ENCODE assay signal across 15 cellular contexts in the genomic region with DNA sequence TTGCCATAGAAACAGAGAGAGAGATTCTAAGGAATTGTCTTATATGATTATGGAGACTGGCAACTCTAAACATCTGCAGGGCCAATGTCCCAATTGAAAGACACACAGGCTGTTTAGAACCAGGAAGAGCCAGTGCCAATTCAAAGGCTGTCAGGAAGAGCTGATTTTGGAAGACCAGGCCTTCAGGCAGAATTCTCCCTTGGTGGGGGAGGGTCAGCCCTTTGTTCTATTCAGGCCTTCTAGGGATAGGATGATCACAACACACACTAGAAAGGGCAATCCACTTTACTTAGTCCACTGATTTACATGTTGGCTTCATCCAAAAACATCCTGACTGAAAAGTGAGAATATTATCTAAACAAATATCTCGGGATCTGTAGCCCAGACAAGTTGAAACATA. TPM values are rescaled to one million over a fixed set of nuclear protein-coding genes. Genes with fewer than 3 reads are reported as not detected.
DNase-seq lines count a peak whose midpoint lies in the region; ATAC-seq and TF ChIP-seq lines count a peak whose summit lies in the region.
"Had no signal": no experiment of that assay in that cellular context is flagged by ENCODE, and none has a peak within 500 bp of the region (broad histone marks: within the 10 kb centered on the region; RNA-seq: fewer than 3 reads in every experiment).

No MANE protein-coding gene starts in this region.

- TF ChIP-seq CTCF in GM23338 (conservative IDR thresholded peaks at IDR 0.05; ENCODE audit: low read depth in 2 of 2) (no peak), WTC11 (IDR thresholded peaks at IDR 0.05) (no peak), neural progenitor cell (IDR thresholded peaks at IDR 0.05) (no peak), coronary artery (IDR thresholded peaks at IDR 0.05) (no peak)

- H3K4me2 ChIP-seq in GM23338 (peak overlapping the region; percentile 22; the same call in 1 of the 2 replicates), neural progenitor cell (peak overlapping the region; percentile 30)
- H3K4me2 ChIP-seq: BLaER1 had no signal

- no peaks in the 10 kb centered on the region for H3K36me3 ChIP-seq in GM23338 (ENCODE audit: insufficient read depth)
- H3K36me3 ChIP-seq in neural progenitor cell, result no peaks in the 10 kb centered on the region
- H3K36me3 ChIP-seq: BLaER1 had no signal

- no peak overlapping the region for H3K9ac ChIP-seq in neural progenitor cell
- H3K9ac ChIP-seq: BLaER1, GM23248 had no signal

- H3F3A ChIP-seq in GM23338 (replicated peaks; ENCODE audit: low read depth) (no peaks in the 10 kb centered on the region), neural progenitor cell (ENCODE audit: low read depth) (no peaks in the 10 kb centered on the region)

- H3K27me3 Mint-ChIP-seq in GM23338 (ENCODE audit: insufficient read depth, low read depth, poor library complexity), result peaks cover 6% of the 10 kb centered on the region
- peaks cover 10% of the 10 kb centered on the region for H3K27me3 Mint-ChIP-seq in WTC11 (ENCODE audit: low read depth)
- H3K27me3 Mint-ChIP-seq in neural progenitor cell (ENCODE audit: insufficient read depth, low read depth), result peaks cover 8% of the 10 kb centered on the region

- peaks cover 31% of the 10 kb centered on the region for H3K4me1 Mint-ChIP-seq in GM23338
- H3K4me1 Mint-ChIP-seq in WTC11, result peaks cover 36% of the 10 kb centered on the region
- H3K4me1 Mint-ChIP-seq in neural progenitor cell, result peaks cover 2% of the 10 kb centered on the region

- H3K9me2 ChIP-seq in GM23338 (ENCODE audit: insufficient read depth), result 0 out of 2 replicates have a peak, but pooled peaks cover under 1% of the 10 kb centered on the region

- H3K27ac ChIP-seq in GM23338 (ENCODE audit: low read depth) (no peak overlapping the region), neural progenitor cell (no peak overlapping the region), coronary artery (no peak overlapping the region), caudate nucleus (ENCODE audit: low read depth, low read length) (no peak overlapping the region)
- H3K27ac ChIP-seq: BLaER1, GM23248 had no signal

- POLR2A ChIA-PET in WTC11 (lab: Charles Lee), result interaction anchor here (0.6 kb wide), 1 partner anchor 799 kb away, joined by 6 read pairs; no protein-coding TSS in a partner anchor

- H3K4me3 ChIP-seq in GM23338, result no peak overlapping the region
- H3K4me3 ChIP-seq in neural progenitor cell, result no peak overlapping the region
- no peak overlapping the region for H3K4me3 ChIP-seq in coronary artery
- H3K4me3 ChIP-seq: BLaER1, GM23248 had no signal

- H3K27me3 ChIP-seq in GM23338 (ENCODE audit: insufficient read depth) (no peaks in the 10 kb centered on the region), neural progenitor cell (no peaks in the 10 kb centered on the region)
- H3K27me3 ChIP-seq: BLaER1 had no signal

- no peak overlapping the region for H3K4me3 Mint-ChIP-seq in GM23338
- H3K4me3 Mint-ChIP-seq in WTC11, result no peak overlapping the region
- no peak overlapping the region for H3K4me3 Mint-ChIP-seq in neural progenitor cell
- H3K4me3 Mint-ChIP-seq: CD8-positive, alpha-beta memory T cell; H9 had no signal

- H3K4me1 ChIP-seq in GM23338 (ENCODE audit: insufficient read depth), result no peaks in the 10 kb centered on the region
- H3K4me1 ChIP-seq in neural progenitor cell, result peaks cover 17% of the 10 kb centered on the region
- H3K4me1 ChIP-seq: BLaER1 had no signal

- no peaks in the 10 kb centered on the region for H3K79me2 ChIP-seq in GM23338 (replicated peaks; ENCODE audit: insufficient read depth)
- H3K79me2 ChIP-seq in neural progenitor cell (ENCODE audit: low read depth), result no peaks in the 10 kb centered on the region

- no peaks in the 10 kb centered on the region for H3K9me3 ChIP-seq in neural progenitor cell (ENCODE audit: low read depth)
- H3K9me3 ChIP-seq: BLaER1 had no signal

- H3K36me3 Mint-ChIP-seq in GM23338 (ENCODE audit: low read depth) (no peaks in the 10 kb centered on the region; the same call in 2 of the 3 replicates), WTC11 (peaks cover 4% of the 10 kb centered on the region; the same call in 1 of the 2 replicates), neural progenitor cell (no peaks in the 10 kb centered on the region)
- H3K36me3 Mint-ChIP-seq: CD8-positive, alpha-beta memory T cell had no signal

- DNase-seq in GM23338 (ENCODE audit: low spot score) (peak; percentile 37), WTC11 (ENCODE audit: low spot score) (no peak), iPS-NIHi11 (ENCODE audit: low spot score) (peak; percentile 37), neural progenitor cell (ENCODE audit: low spot score) (peak; percentile 64), coronary artery (ENCODE audit: low spot score) (no peak), caudate nucleus (lab: John Stamatoyannopoulos, UW) (no peak)
- DNase-seq in activated naive CD4-positive, alpha-beta T cell treated with Interleukin-2 at 50 U/mL for 16 hours, result no peak
- DNase-seq: 8988T; AML-193; CD8-positive, alpha-beta memory T cell; DMS53; GM23248; H9 had no signal

- CTCF ChIA-PET in WTC11 (lab: Charles Lee), result interaction anchor here (1.7 kb wide), 1 partner anchor 11 kb away, joined by 8 read pairs; no protein-coding TSS in a partner anchor

- H4K20me1 ChIP-seq in GM23338 (replicated peaks; ENCODE audit: insufficient read depth) (no peaks in the 10 kb centered on the region), neural progenitor cell (ENCODE audit: low read depth) (no peaks in the 10 kb centered on the region)
- H4K20me1 ChIP-seq: BLaER1 had no signal

- H3K27ac Mint-ChIP-seq in GM23338 (no peak overlapping the region), WTC11 (no peak overlapping the region), neural progenitor cell (peak overlapping the region; percentile 35)
- H3K27ac Mint-ChIP-seq: CD8-positive, alpha-beta memory T cell had no signal

- peak; percentile 71 for ATAC-seq in GM23338
- ATAC-seq in WTC11, result peak; percentile 85
- no peak for ATAC-seq in HG02852 (IDR thresholded peaks at IDR 0.05; ENCODE audit: unreplicated experiment)

- H2AFZ ChIP-seq in GM23338, result no peak overlapping the region
- peak overlapping the region; percentile 84 for H2AFZ ChIP-seq in neural progenitor cell (replicated peaks)
- H2AFZ ChIP-seq: GM23248 had no signal

- peaks cover 4% of the 10 kb centered on the region; the same call in 1 of the 3 replicates for H3K9me3 Mint-ChIP-seq in GM23338
- H3K9me3 Mint-ChIP-seq in WTC11, result peaks cover 19% of the 10 kb centered on the region
- peaks cover 2% of the 10 kb centered on the region for H3K9me3 Mint-ChIP-seq in neural progenitor cell
- H3K9me3 Mint-ChIP-seq: CD8-positive, alpha-beta memory T cell had no signal

TF ChIP-seq in GM23338, 12 proteins besides CTCF, POLR2A, EP300 and RAD21 (continues in another document):
- no peak for TF ChIP-seq CREB1 (CRISPR knock-in tag; IDR thresholded peaks at IDR 0.05; ENCODE audit: low read depth)

TF ChIP-seq in WTC11, 78 proteins besides CTCF, POLR2A, EP300 and RAD21 (continues in another document):
- TF ChIP-seq RELA (CRISPR knock-in tag; IDR thresholded peaks at IDR 0.05; ENCODE audit: borderline replicate concordance), result no peak
- TF ChIP-seq, protein P1, sequence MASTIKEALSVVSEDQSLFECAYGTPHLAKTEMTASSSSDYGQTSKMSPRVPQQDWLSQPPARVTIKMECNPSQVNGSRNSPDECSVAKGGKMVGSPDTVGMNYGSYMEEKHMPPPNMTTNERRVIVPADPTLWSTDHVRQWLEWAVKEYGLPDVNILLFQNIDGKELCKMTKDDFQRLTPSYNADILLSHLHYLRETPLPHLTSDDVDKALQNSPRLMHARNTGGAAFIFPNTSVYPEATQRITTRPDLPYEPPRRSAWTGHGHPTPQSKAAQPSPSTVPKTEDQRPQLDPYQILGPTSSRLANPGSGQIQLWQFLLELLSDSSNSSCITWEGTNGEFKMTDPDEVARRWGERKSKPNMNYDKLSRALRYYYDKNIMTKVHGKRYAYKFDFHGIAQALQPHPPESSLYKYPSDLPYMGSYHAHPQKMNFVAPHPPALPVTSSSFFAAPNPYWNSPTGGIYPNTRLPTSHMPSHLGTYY (CRISPR knock-in tag; IDR thresholded peaks at IDR 0.05), result no peak
- TF ChIP-seq, protein P2, sequence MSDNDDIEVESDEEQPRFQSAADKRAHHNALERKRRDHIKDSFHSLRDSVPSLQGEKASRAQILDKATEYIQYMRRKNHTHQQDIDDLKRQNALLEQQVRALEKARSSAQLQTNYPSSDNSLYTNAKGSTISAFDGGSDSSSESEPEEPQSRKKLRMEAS (CRISPR knock-in tag; IDR thresholded peaks at IDR 0.05), result no peak
- no peak for TF ChIP-seq MXD4 (CRISPR knock-in tag; IDR thresholded peaks at IDR 0.05; ENCODE audit: borderline replicate concordance)
- TF ChIP-seq CREB1 (CRISPR knock-in tag; IDR thresholded peaks at IDR 0.05), result no peak
- TF ChIP-seq, protein P3, sequence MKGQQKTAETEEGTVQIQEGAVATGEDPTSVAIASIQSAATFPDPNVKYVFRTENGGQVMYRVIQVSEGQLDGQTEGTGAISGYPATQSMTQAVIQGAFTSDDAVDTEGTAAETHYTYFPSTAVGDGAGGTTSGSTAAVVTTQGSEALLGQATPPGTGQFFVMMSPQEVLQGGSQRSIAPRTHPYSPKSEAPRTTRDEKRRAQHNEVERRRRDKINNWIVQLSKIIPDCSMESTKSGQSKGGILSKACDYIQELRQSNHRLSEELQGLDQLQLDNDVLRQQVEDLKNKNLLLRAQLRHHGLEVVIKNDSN (CRISPR knock-in tag; IDR thresholded peaks at IDR 0.05), result no peak
- TF ChIP-seq, protein P4, sequence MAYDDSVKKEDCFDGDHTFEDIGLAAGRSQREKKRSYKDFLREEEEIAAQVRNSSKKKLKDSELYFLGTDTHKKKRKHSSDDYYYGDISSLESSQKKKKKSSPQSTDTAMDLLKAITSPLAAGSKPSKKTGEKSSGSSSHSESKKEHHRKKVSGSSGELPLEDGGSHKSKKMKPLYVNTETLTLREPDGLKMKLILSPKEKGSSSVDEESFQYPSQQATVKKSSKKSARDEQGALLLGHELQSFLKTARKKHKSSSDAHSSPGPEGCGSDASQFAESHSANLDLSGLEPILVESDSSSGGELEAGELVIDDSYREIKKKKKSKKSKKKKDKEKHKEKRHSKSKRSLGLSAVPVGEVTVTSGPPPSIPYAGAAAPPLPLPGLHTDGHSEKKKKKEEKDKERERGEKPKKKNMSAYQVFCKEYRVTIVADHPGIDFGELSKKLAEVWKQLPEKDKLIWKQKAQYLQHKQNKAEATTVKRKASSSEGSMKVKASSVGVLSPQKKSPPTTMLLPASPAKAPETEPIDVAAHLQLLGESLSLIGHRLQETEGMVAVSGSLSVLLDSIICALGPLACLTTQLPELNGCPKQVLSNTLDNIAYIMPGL (CRISPR knock-in tag; IDR thresholded peaks at IDR 0.05), result no peak
- TF ChIP-seq KAT7 (CRISPR knock-in tag; IDR thresholded peaks at IDR 0.05; ENCODE audit: borderline replicate concordance), result no peak

RNA-seq across cellular contexts. Expression of a gene that starts 15.2 kb away (rescaled TPM):
- total RNA-seq in GM23338 (2014; rRNA removed; shearing (Covaris generic)), result 41.5 and 51.5 TPM in 2 replicates
- polyA plus RNA-seq in GM23338 (2016; fragmentation: Nextera tagmentation; extraction: Ambion mirVana), result 18.9 and 23.9 TPM in 2 replicates
- total RNA-seq in WTC11 (2021) (18.1 to 20.6 TPM (median 20.4 TPM) in 3 replicates), neural progenitor cell (ENCODE audit: low replicate concordance) (63.7 and 101 TPM in 2 replicates)

RNA-seq across cellular contexts. Expression of a gene that starts 15.7 kb away (rescaled TPM):
- total RNA-seq in GM23338 (2014; rRNA removed; shearing (Covaris generic)), result 9.2 and 11.4 TPM in 2 replicates
- 13.7 and 17.7 TPM in 2 replicates for polyA plus RNA-seq in GM23338 (2016; fragmentation: Nextera tagmentation; extraction: Ambion mirVana)
- total RNA-seq in WTC11 (2021) (12.4 to 15.1 TPM (median 13.2 TPM) in 3 replicates), neural progenitor cell (ENCODE audit: low replicate concordance) (8.6 and 16.8 TPM in 2 replicates)

Comparison
In these comparisons a context has a peak if more than half of its experiments do, and no peak if none do; other contexts are left out.
1. DNase-seq: peak in GM23338 (single experiment), iPS-NIHi11 (single experiment) and neural progenitor cell (single experiment); none in WTC11 (single experiment), coronary artery (single experiment), activated naive CD4-positive, alpha-beta T cell treated with Interleukin-2 at 50 U/mL for 16 hours (single experiment) and caudate nucleus (0 of 61).